ENCODE assay signal across 16 cellular contexts in the genomic region with DNA sequence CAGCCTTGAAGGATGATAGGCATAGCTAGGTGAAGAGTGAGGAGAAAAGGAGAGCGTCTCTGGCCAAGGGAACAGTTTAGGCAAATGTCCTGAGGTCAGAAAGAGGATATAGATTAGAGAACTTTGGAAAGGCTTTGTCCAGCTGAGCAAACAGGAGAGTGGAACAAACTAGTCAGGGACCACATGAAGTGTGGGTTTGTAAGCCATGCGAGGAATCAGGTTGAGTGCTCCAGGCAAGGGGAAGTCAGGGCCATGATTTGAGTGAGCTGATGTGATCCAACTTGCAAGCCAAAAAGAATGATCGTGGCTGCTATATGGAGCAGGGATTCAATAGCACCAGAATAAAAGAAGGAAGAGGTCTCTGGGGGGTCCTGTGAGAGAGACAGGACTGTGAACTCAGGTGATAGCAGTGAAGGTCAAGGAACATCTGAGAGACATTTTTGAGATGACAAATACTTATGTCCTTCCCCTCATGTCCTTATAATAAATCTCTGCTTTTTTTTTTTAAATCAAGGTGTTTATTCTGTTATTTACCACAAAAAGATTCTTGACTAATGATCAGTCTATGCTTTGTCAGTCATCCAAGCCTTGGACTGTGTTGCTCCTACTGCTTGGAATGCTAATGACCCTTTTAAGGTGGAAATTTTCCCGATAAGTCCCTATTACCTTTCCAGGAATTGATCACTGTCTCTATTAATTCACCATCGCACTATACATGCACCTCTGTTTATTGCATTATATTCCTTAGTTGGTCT.
A peak's percentile ranks its signal among the peaks of the same experiment; 100 is the strongest.
DNase-seq lines count a peak whose midpoint lies in the region; ATAC-seq, FAIRE-seq and TF ChIP-seq lines count a peak whose summit lies in the region.
"Had no signal": no experiment of that assay in that cellular context is flagged by ENCODE, and none has a peak within 500 bp of the region (broad histone marks: within the 10 kb centered on the region; RNA-seq: fewer than 3 reads in every experiment).

No MANE protein-coding gene starts in this region.

- DNase-seq in D721Med (ENCODE audit: insufficient read length, low spot score), result no peak
- DNase-seq in IMR-90, result no peak
- DNase-seq in astrocyte (ENCODE audit: low read depth), result no peak
- peak in 3 of 6 donors; percentile 24 to 51 (median 46) for DNase-seq in pancreas
- no peak for DNase-seq in NCI-H2107 (lab: John Stamatoyannopoulos, UW)
- DNase-seq in activated T-helper 1 cell treated with anti-CD3 and anti-CD28 coated beads, Interleukin-12 subunit alpha, Interleukin-12 subunit beta, Interleukin-2, Interleukin-4 antibody, amounts not matched to agents 30 ng/mL and 10 ng/mL and 1 ng/mL, durations not matched to agents 14 hours and 24 hours and 36 hours (ENCODE audit: low spot score), result no peak
- no peak for DNase-seq in activated T-cell treated with anti-CD3 and anti-CD28 coated beads for 4 hours
- DNase-seq: ACHN; Calu3; CD4-positive, CD25-positive, alpha-beta regulatory T cell; DND-41; GDM1 had no signal

- H3K56ac ChIP-seq in IMR-90 (ENCODE audit: extremely low read depth, insufficient read depth, low read length), result peak overlapping the region; percentile 9; the same call in 1 of the 2 replicates

- no peaks in the 10 kb centered on the region for H4K20me1 ChIP-seq in IMR-90 (ENCODE audit: insufficient read depth, low read length)
- no peaks in the 10 kb centered on the region for H4K20me1 ChIP-seq in astrocyte (ENCODE audit: insufficient read depth, low read length)
- H4K20me1 ChIP-seq: BLaER1 treated with 17β-estradiol and CSF1 and Interleukin-3, amounts not matched to agents 10 nM and 100 nM had no signal

- H3K4me1 ChIP-seq in IMR-90 (ENCODE audit: control insufficient read depth, insufficient read depth, low read length) (peaks cover 26% of the 10 kb centered on the region), astrocyte (ENCODE audit: insufficient read depth, low read length) (peaks cover 22% of the 10 kb centered on the region), pancreas (peaks cover 50 to 59% (median 51%) of the 10 kb centered on the region in 3 donors)

- H3K79me1 ChIP-seq in IMR-90 (ENCODE audit: low read depth in 1 of 2, low read length in 2 of 2), result 0 out of 4 replicates have a peak, but pooled peaks cover 0 to 3% of the 10 kb centered on the region in 2 experiments

- H3K14ac ChIP-seq in IMR-90 (replicated peaks; ENCODE audit: low read depth, low read length), result peak overlapping the region; percentile 93

- H2BK120ac ChIP-seq in IMR-90 (ENCODE audit: low read depth, low read length), result peak overlapping the region; percentile 96

- H3K4me1 Mint-ChIP-seq in astrocyte (ENCODE audit: low read depth, unreplicated experiment), result peaks cover 38% of the 10 kb centered on the region
- H3K4me1 Mint-ChIP-seq in activated T-helper 1 cell treated with anti-CD3 and anti-CD28 coated beads, Interleukin-12 subunit alpha, Interleukin-12 subunit beta, Interleukin-2, Interleukin-4 antibody, amounts not matched to agents 30 ng/mL and 10 ng/mL and 1 ng/mL, durations not matched to agents 14 hours and 24 hours and 36 hours (ENCODE audit: low read depth), result no peaks in the 10 kb centered on the region
- H3K4me1 Mint-ChIP-seq: CD4-positive, CD25-positive, alpha-beta regulatory T cell had no signal

- FAIRE-seq in D721Med (lab: Jason Lieb, UNC) (peak; percentile 93), astrocyte (lab: Jason Lieb, UNC) (no peak), pancreas (lab: Jason Lieb, UNC) (no peak)
- FAIRE-seq: GM12892, H1 had no signal

- H3K27me3 ChIP-seq in IMR-90 (ENCODE audit: control insufficient read depth, insufficient read depth, low read length) (no peaks in the 10 kb centered on the region), astrocyte (ENCODE audit: insufficient read depth, low read length) (no peaks in the 10 kb centered on the region), pancreas (no peaks in the 10 kb centered on the region)
- H3K27me3 ChIP-seq: BLaER1 treated with 17β-estradiol and CSF1 and Interleukin-3, amounts not matched to agents 10 nM and 100 nM had no signal

- H3K4me3 Mint-ChIP-seq in astrocyte (ENCODE audit: unreplicated experiment), result no peak overlapping the region
- H3K4me3 Mint-ChIP-seq in activated T-helper 1 cell treated with anti-CD3 and anti-CD28 coated beads, Interleukin-12 subunit alpha, Interleukin-12 subunit beta, Interleukin-2, Interleukin-4 antibody, amounts not matched to agents 30 ng/mL and 10 ng/mL and 1 ng/mL, durations not matched to agents 14 hours and 24 hours and 36 hours, result no peak overlapping the region
- H3K4me3 Mint-ChIP-seq: CD4-positive, CD25-positive, alpha-beta regulatory T cell had no signal

- POLR2A ChIA-PET in IMR-90 (lab: Charles Lee; ENCODE audit: unreplicated experiment), result no interaction called here

- H2AK5ac ChIP-seq in IMR-90 (ENCODE audit: low read depth, low read length), result peak overlapping the region; percentile 97

- no peak for TF ChIP-seq RAD21 in IMR-90 (IDR thresholded peaks at IDR 0.05; ENCODE audit: low read length)

- no peak overlapping the region for H3K4me3 ChIP-seq in IMR-90 (ENCODE audit: insufficient read depth, low read depth, low read length)
- H3K4me3 ChIP-seq in astrocyte (ENCODE audit: insufficient read depth, low read depth, low read length), result no peak overlapping the region
- H3K4me3 ChIP-seq in pancreas, result no peak overlapping the region
- H3K4me3 ChIP-seq: BLaER1 treated with 17β-estradiol and CSF1 and Interleukin-3, amounts not matched to agents 10 nM and 100 nM; HAP-1 had no signal

- peak overlapping the region; percentile 75 for H3K23ac ChIP-seq in IMR-90 (ENCODE audit: low read depth, low read length)

- intact Hi-C loops in IMR-90 (cut with micrococcal nuclease), result loop anchor here (5.0 to 10.0 kb wide), 2 partner anchors 82 to 409 kb away; no protein-coding TSS in a partner anchor
- intact Hi-C loops in pancreas (cut with DNase I), result no loop called here
- intact Hi-C loops in activated T-helper 1 cell treated with anti-CD3 and anti-CD28 coated beads, Interleukin-12 subunit alpha, Interleukin-12 subunit beta, Interleukin-2, Interleukin-4 antibody, amounts not matched to agents 30 ng/mL and 10 ng/mL and 1 ng/mL, durations not matched to agents 14 hours and 24 hours and 36 hours (cut with micrococcal nuclease), result no loop called here

- peak overlapping the region; percentile 95 for H2BK20ac ChIP-seq in IMR-90 (ENCODE audit: low read depth, low read length)

- H3K18ac ChIP-seq in IMR-90 (ENCODE audit: low read depth, low read length), result peak overlapping the region; percentile 85

- CTCF ChIA-PET in IMR-90 (lab: Yijun Ruan, JAX), result no interaction called here

- H3K27ac ChIP-seq in IMR-90 (ENCODE audit: insufficient read depth, low read length), result peak overlapping the region; percentile 52
- H3K27ac ChIP-seq in astrocyte (ENCODE audit: low read depth, low read length), result no peak overlapping the region
- H3K27ac ChIP-seq in pancreas, result peak overlapping the region in 3 of 4 donors; percentile 53 to 72 (median 66)
- H3K27ac ChIP-seq: BLaER1 treated with 17β-estradiol and CSF1 and Interleukin-3, amounts not matched to agents 10 nM and 100 nM had no signal

- TF ChIP-seq POLR2A in IMR-90 (IDR thresholded peaks at IDR 0.05; ENCODE audit: low read depth, low read length), result no peak

- H2BK15ac ChIP-seq in IMR-90 (ENCODE audit: low read depth, low read length), result peak overlapping the region; percentile 97; the same call in 2 of the 3 replicates

- H3K4ac ChIP-seq in IMR-90 (ENCODE audit: low read depth, low read length), result peak overlapping the region; percentile 90

- in situ Hi-C loops in IMR-90 (cut with MboI; ENCODE audit: low sequenced_read_pairs), result no loop called here

- H3K9me3 Mint-ChIP-seq in astrocyte (ENCODE audit: unreplicated experiment), result peaks cover 7% of the 10 kb centered on the region
- H3K9me3 Mint-ChIP-seq in activated T-helper 1 cell treated with anti-CD3 and anti-CD28 coated beads, Interleukin-12 subunit alpha, Interleukin-12 subunit beta, Interleukin-2, Interleukin-4 antibody, amounts not matched to agents 30 ng/mL and 10 ng/mL and 1 ng/mL, durations not matched to agents 14 hours and 24 hours and 36 hours, result no peaks in the 10 kb centered on the region

- H3K36me3 ChIP-seq in IMR-90 (ENCODE audit: control insufficient read depth, insufficient read depth, low read length) (no peaks in the 10 kb centered on the region), astrocyte (ENCODE audit: insufficient read depth, low read length) (no peaks in the 10 kb centered on the region), pancreas (no peaks in the 10 kb centered on the region)
- H3K36me3 ChIP-seq: BLaER1 treated with 17β-estradiol and CSF1 and Interleukin-3, amounts not matched to agents 10 nM and 100 nM; HAP-1 had no signal

- peak overlapping the region; percentile 83 to 93 for H4K8ac ChIP-seq in IMR-90 (ENCODE audit: low read depth in 2 of 2, low read length in 2 of 2)

- ATAC-seq in IMR-90 (ENCODE audit: low read depth) (no peak), pancreas (peak; percentile 5 to 30 (median 16))

- dilution Hi-C loops in IMR-90 (cut with HindIII; ENCODE audit: low sequenced_read_pairs, unreplicated experiment), result no loop called here

- H4K91ac ChIP-seq in IMR-90 (ENCODE audit: insufficient read depth, low read depth, low read length), result peak overlapping the region; percentile 96

- peak overlapping the region; percentile 99 for H2BK5ac ChIP-seq in IMR-90 (ENCODE audit: low read depth, low read length, poor library complexity, severe bottlenecking)

- H3K9me3 ChIP-seq in IMR-90 (ENCODE audit: control insufficient read depth, insufficient read depth, low read length) (no peaks in the 10 kb centered on the region), astrocyte (ENCODE audit: insufficient read depth, low read depth, low read length) (no peaks in the 10 kb centered on the region), pancreas (no peaks in the 10 kb centered on the region)
- H3K9me3 ChIP-seq: HAP-1 had no signal

- no peaks in the 10 kb centered on the region for H3K27me3 Mint-ChIP-seq in astrocyte (ENCODE audit: low read depth, unreplicated experiment)
- H3K27me3 Mint-ChIP-seq in activated T-helper 1 cell treated with anti-CD3 and anti-CD28 coated beads, Interleukin-12 subunit alpha, Interleukin-12 subunit beta, Interleukin-2, Interleukin-4 antibody, amounts not matched to agents 30 ng/mL and 10 ng/mL and 1 ng/mL, durations not matched to agents 14 hours and 24 hours and 36 hours (ENCODE audit: insufficient read depth), result no peaks in the 10 kb centered on the region
- H3K27me3 Mint-ChIP-seq: CD4-positive, CD25-positive, alpha-beta regulatory T cell had no signal

- BruUV-seq in IMR-90 (replicated peaks; lab: Mats Ljungman, UMichigan), result no TSS peak

- H4K5ac ChIP-seq in IMR-90 (ENCODE audit: low read depth, low read length), result peak overlapping the region; percentile 94

- H3K4me2 ChIP-seq in IMR-90 (ENCODE audit: low read depth, low read length) (no peak overlapping the region), astrocyte (ENCODE audit: low read length) (no peak overlapping the region)
- H3K4me2 ChIP-seq: BLaER1 treated with 17β-estradiol and CSF1 and Interleukin-3, amounts not matched to agents 10 nM and 100 nM had no signal

- peaks cover 16% of the 10 kb centered on the region for H3K9me1 ChIP-seq in IMR-90 (ENCODE audit: insufficient read depth, low read length)

- H2AFZ ChIP-seq in IMR-90 (replicated peaks; ENCODE audit: low read length, poor library complexity) (peak overlapping the region; percentile 9), astrocyte (ENCODE audit: low read depth, low read length) (no peak overlapping the region)

- H3K36me3 Mint-ChIP-seq in astrocyte (ENCODE audit: low read depth, unreplicated experiment), result no peaks in the 10 kb centered on the region
- H3K36me3 Mint-ChIP-seq in activated T-helper 1 cell treated with anti-CD3 and anti-CD28 coated beads, Interleukin-12 subunit alpha, Interleukin-12 subunit beta, Interleukin-2, Interleukin-4 antibody, amounts not matched to agents 30 ng/mL and 10 ng/mL and 1 ng/mL, durations not matched to agents 14 hours and 24 hours and 36 hours (ENCODE audit: low read depth), result no peaks in the 10 kb centered on the region
- H3K36me3 Mint-ChIP-seq: CD4-positive, CD25-positive, alpha-beta regulatory T cell had no signal

- peak overlapping the region; percentile 75 for H3K27ac Mint-ChIP-seq in astrocyte (ENCODE audit: unreplicated experiment)
- no peak overlapping the region for H3K27ac Mint-ChIP-seq in activated T-helper 1 cell treated with anti-CD3 and anti-CD28 coated beads, Interleukin-12 subunit alpha, Interleukin-12 subunit beta, Interleukin-2, Interleukin-4 antibody, amounts not matched to agents 30 ng/mL and 10 ng/mL and 1 ng/mL, durations not matched to agents 14 hours and 24 hours and 36 hours
- H3K27ac Mint-ChIP-seq: CD4-positive, CD25-positive, alpha-beta regulatory T cell had no signal

- H3K79me2 ChIP-seq in astrocyte (ENCODE audit: insufficient read depth, low read length), result no peaks in the 10 kb centered on the region

- no peak for TF ChIP-seq CTCF in D721Med (IDR thresholded peaks at IDR 0.05; ENCODE audit: insufficient read depth, missing control alignments)
- TF ChIP-seq CTCF in IMR-90 (conservative IDR thresholded peaks at IDR 0.05; ENCODE audit: low read depth, low read length), result no peak
- TF ChIP-seq CTCF in astrocyte (IDR thresholded peaks at IDR 0.05; ENCODE audit: insufficient read depth, low read depth, low read length), result no peak
- TF ChIP-seq CTCF in pancreas (IDR thresholded peaks at IDR 0.05), result no peak

- no peak overlapping the region for H2AK9ac ChIP-seq in IMR-90 (replicated peaks; ENCODE audit: low read depth, low read length, poor library complexity)

- 100% methylated on average over 1 of the region's 5 CpGs; no CpG with 5 or more reads in 1 of the 2 experiments for WGBS in IMR-90 (ENCODE audit: extremely low coverage in 2 of 2, insufficient read length in 1 of 2), 2 experiments
- 49 to 58% methylated on average over 5 of the region's 5 CpGs for WGBS in pancreas, 2 donors

- H3K9ac ChIP-seq in IMR-90 (ENCODE audit: low read depth, low read length) (no peak overlapping the region), astrocyte (ENCODE audit: low read length) (no peak overlapping the region)
- H3K9ac ChIP-seq: BLaER1 treated with 17β-estradiol and CSF1 and Interleukin-3, amounts not matched to agents 10 nM and 100 nM had no signal
